Comparison of ENCODE assay signal across 16 cellular contexts in genomic region chr17:37700881-37701280, GRCh38. TPM values are rescaled to one million over a fixed set of nuclear protein-coding genes. Genes with fewer than 3 reads are reported as not detected.
"Had no signal": no experiment of that assay in that cellular context is flagged by ENCODE, and none has a peak within 500 bp of the region (broad histone marks: within the 10 kb centered on the region; RNA-seq: fewer than 3 reads in every experiment).

No MANE protein-coding gene starts in this region.

- H3K9me3 Mint-ChIP-seq: activated B cell treated with CpG ODN at 0.5 μM for 24 hours; activated CD4-positive, alpha-beta memory T cell treated with anti-CD3 and anti-CD28 coated beads for 36 hours; activated naive CD4-positive, alpha-beta T cell treated with anti-CD3 and anti-CD28 coated beads for 36 hours; activated T-cell treated with anti-CD3 and anti-CD28 coated beads, Interleukin-2, amount 50 U/mL, for 24 hours had no signal

- ATAC-seq: psoas muscle, sciatic nerve had no signal

- DNase-seq: caudate nucleus; hippocampal formation; psoas muscle; stimulated activated naive CD4-positive, alpha-beta T cell treated with Interleukin-2 at 50 U/mL for 16 hours; uterus had no signal

- H3K36me3 Mint-ChIP-seq: activated CD4-positive, alpha-beta memory T cell treated with anti-CD3 and anti-CD28 coated beads for 36 hours; neural progenitor cell had no signal

- H3K4me3 Mint-ChIP-seq: activated CD4-positive, alpha-beta memory T cell treated with anti-CD3 and anti-CD28 coated beads for 36 hours; activated naive CD4-positive, alpha-beta T cell treated with anti-CD3 and anti-CD28 coated beads for 36 hours; activated T-cell treated with anti-CD3 and anti-CD28 coated beads, Interleukin-2, amount 50 U/mL, for 24 hours; endodermal cell; neural progenitor cell had no signal

- H3K27ac Mint-ChIP-seq: activated CD4-positive, alpha-beta memory T cell treated with anti-CD3 and anti-CD28 coated beads for 36 hours; activated naive CD4-positive, alpha-beta T cell treated with anti-CD3 and anti-CD28 coated beads for 36 hours; activated T-cell treated with anti-CD3 and anti-CD28 coated beads, Interleukin-2, amount 50 U/mL, for 24 hours; naive thymus-derived CD4-positive, alpha-beta T cell; neural progenitor cell had no signal

RNA-seq across cellular contexts. Expression of gene HNF1B, which starts 44.0 kb away (rescaled TPM):
- total RNA-seq: activated CD4-positive, alpha-beta memory T cell treated with anti-CD3 and anti-CD28 coated beads for 36 hours; activated naive CD4-positive, alpha-beta T cell treated with anti-CD3 and anti-CD28 coated beads for 36 hours; mononuclear cell; psoas muscle; sciatic nerve; subcutaneous adipose tissue; tibial nerve had no signal
